In genomic region chrX:47745386-47745785, GRCh38 we compare ENCODE assay signal across 24 cellular contexts.
DNase-seq lines count a peak whose midpoint lies in the region; FAIRE-seq and TF ChIP-seq lines count a peak whose summit lies in the region.
"Had no signal": no experiment of that assay in that cellular context is flagged by ENCODE, and none has a peak within 500 bp of the region (broad histone marks: within the 10 kb centered on the region; RNA-seq: fewer than 3 reads in every experiment).

No MANE protein-coding gene starts in this region.

- no peak overlapping the region for H3K9ac ChIP-seq in astrocyte (ENCODE audit: low read length)

- FAIRE-seq in astrocyte (lab: Jason Lieb, UNC), result peak; percentile 20
- FAIRE-seq: A549 had no signal

- no peak overlapping the region for H2AFZ ChIP-seq in astrocyte (ENCODE audit: low read depth, low read length)

- DNase-seq in H4 (ENCODE audit: low spot score), result peak; percentile 13
- no peak for DNase-seq in astrocyte (ENCODE audit: low read depth)
- DNase-seq in fibroblast of peridontal ligament (ENCODE audit: extremely low read depth), result peak; percentile 12
- no peak for DNase-seq in middle frontal gyrus (ENCODE audit: extremely low spot score, low spot score)
- DNase-seq in NCI-H226, result no peak
- no peak for DNase-seq in AML-193 (lab: John Stamatoyannopoulos, UW)
- DNase-seq in GM13977 (ENCODE audit: low spot score), result no peak
- DNase-seq: C1 segment of cervical spinal cord; CD8-positive, alpha-beta memory T cell; DMS53; H7; Karpas-422; MG63; NCI-H1092; NCI-H146; NCI-H2081; NCI-H748 treated with DMSO at 0.1 percent for 48 hours; NK-92 treated with Interleukin-12 subunit alpha and Interleukin-12 subunit beta, amount 100 ng/mL, for 24 hours; Peyer's patch; Right ventricle myocardium superior had no signal

- H3K4me2 ChIP-seq in astrocyte (ENCODE audit: low read length), result no peak overlapping the region
- H3K4me2 ChIP-seq: A549 had no signal

- H3K36me3 ChIP-seq in astrocyte (ENCODE audit: insufficient read depth, low read length), result no peaks in the 10 kb centered on the region
- H3K36me3 ChIP-seq: MG63, Peyer's patch had no signal

- H3K4me3 Mint-ChIP-seq in astrocyte (ENCODE audit: unreplicated experiment) (no peak overlapping the region), nephron (no peak overlapping the region)
- H3K4me3 Mint-ChIP-seq: CD8-positive, alpha-beta memory T cell; IgD-negative memory B cell had no signal

- H3K9me3 Mint-ChIP-seq in astrocyte (ENCODE audit: unreplicated experiment), result peaks cover 3% of the 10 kb centered on the region
- H3K9me3 Mint-ChIP-seq in nephron, result peaks cover 3% of the 10 kb centered on the region
- H3K9me3 Mint-ChIP-seq: CD8-positive, alpha-beta memory T cell had no signal

- in situ Hi-C loops in GM13977 (cut with MboI; ENCODE audit: low pct_unique_long_range_greater_than_20kb, low sequenced_read_pairs, unreplicated experiment), result no loop called here

- H3K27ac Mint-ChIP-seq in astrocyte (ENCODE audit: unreplicated experiment), result no peak overlapping the region
- peak overlapping the region; percentile 71 to 88 (median 83) for H3K27ac Mint-ChIP-seq in nephron
- H3K27ac Mint-ChIP-seq: CD8-positive, alpha-beta memory T cell; IgD-negative memory B cell had no signal

- H4K20me1 ChIP-seq in astrocyte (ENCODE audit: insufficient read depth, low read length), result no peaks in the 10 kb centered on the region

- TF ChIP-seq CTCF in astrocyte (IDR thresholded peaks at IDR 0.05; ENCODE audit: insufficient read depth, low read depth, low read length) (no peak), nephron (IDR thresholded peaks at IDR 0.05; ENCODE audit: unreplicated experiment in 3 of 3) (no peak), GM13977 (IDR thresholded peaks at IDR 0.05; ENCODE audit: extremely low read depth, insufficient read depth, missing control alignments) (no peak)

- no peak overlapping the region for H3K27ac ChIP-seq in astrocyte (ENCODE audit: low read depth, low read length)
- H3K27ac ChIP-seq: A549, Peyer's patch, SK-N-MC had no signal

- no peak overlapping the region for H3K4me3 ChIP-seq in astrocyte (ENCODE audit: insufficient read depth, low read depth, low read length)
- H3K4me3 ChIP-seq: A549, MG63, Peyer's patch, SK-N-MC had no signal

- H3K27me3 ChIP-seq in astrocyte (ENCODE audit: insufficient read depth, low read length), result no peaks in the 10 kb centered on the region
- H3K27me3 ChIP-seq: MG63, Peyer's patch had no signal

- H3K36me3 Mint-ChIP-seq in astrocyte (ENCODE audit: low read depth, unreplicated experiment) (no peaks in the 10 kb centered on the region), nephron (ENCODE audit: low read depth) (no peaks in the 10 kb centered on the region)
- H3K36me3 Mint-ChIP-seq: CD8-positive, alpha-beta memory T cell; IgD-negative memory B cell had no signal

- no peaks in the 10 kb centered on the region for H3K4me1 ChIP-seq in astrocyte (ENCODE audit: insufficient read depth, low read length)
- H3K4me1 ChIP-seq: A549, Peyer's patch had no signal

- H3K79me2 ChIP-seq in astrocyte (ENCODE audit: insufficient read depth, low read length), result no peaks in the 10 kb centered on the region

- no peaks in the 10 kb centered on the region for H3K9me3 ChIP-seq in astrocyte (ENCODE audit: insufficient read depth, low read depth, low read length)
- H3K9me3 ChIP-seq: A549, MG63, Peyer's patch had no signal

- peaks cover 2% of the 10 kb centered on the region for H3K27me3 Mint-ChIP-seq in astrocyte (ENCODE audit: low read depth, unreplicated experiment)
- no peaks in the 10 kb centered on the region for H3K27me3 Mint-ChIP-seq in nephron (ENCODE audit: low read depth)

- H3K4me1 Mint-ChIP-seq in astrocyte (ENCODE audit: low read depth, unreplicated experiment) (peaks cover 5% of the 10 kb centered on the region), nephron (peaks cover 52% of the 10 kb centered on the region)
- H3K4me1 Mint-ChIP-seq: CD8-positive, alpha-beta memory T cell; IgD-negative memory B cell had no signal

Comparison
In these comparisons a context has a peak if more than half of its experiments do, and no peak if none do; other contexts are left out.
1. DNase-seq: peak in H4 (single experiment) and fibroblast of peridontal ligament (single experiment); none in astrocyte (single experiment), middle frontal gyrus (single experiment), NCI-H226 (single experiment), AML-193 (0 of 2) and GM13977 (single experiment).